Comparison of ENCODE assay signal across 8 cellular contexts in the genomic region with DNA sequence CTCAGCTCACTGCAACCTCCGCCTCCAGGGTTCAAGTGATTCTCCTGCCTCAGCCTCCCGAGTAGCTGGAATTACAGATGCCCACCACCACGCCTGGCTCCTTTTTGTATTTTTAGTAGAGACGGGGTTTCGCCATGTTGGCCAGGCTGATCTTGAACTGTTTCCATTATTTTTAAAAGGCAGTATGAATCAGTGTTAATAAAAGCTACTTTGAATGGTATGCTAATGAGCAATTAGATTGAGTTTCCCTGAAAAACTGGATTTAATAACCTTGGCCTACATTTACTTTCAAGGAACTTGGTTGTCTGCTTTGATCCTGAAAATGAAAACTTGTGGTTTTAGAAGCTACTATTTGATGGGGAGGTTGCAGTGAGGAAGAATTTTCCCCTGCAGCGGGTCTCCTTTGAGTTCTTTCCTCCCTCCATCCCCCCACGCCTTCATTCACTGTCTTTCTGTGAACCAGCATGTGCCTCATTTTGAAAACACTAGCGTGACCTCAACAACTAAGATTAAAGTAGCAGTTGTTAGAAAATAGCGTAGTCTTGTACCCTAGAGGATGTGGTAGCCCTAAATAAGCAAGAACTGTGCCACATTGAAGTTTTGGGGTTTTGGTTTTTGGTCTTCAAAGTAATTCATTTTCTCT.
DNase-seq lines count a peak whose midpoint lies in the region; ATAC-seq lines count a peak whose summit lies in the region.

No MANE protein-coding gene starts in this region.

- ATAC-seq in GM18868 (IDR thresholded peaks at IDR 0.05; ENCODE audit: unreplicated experiment) (peak; percentile 87), HG02981 (IDR thresholded peaks at IDR 0.05; ENCODE audit: unreplicated experiment) (peak; percentile 69)

- intact Hi-C loops in head of caudate nucleus (cut with DNase I) = no loop called here

- peak; percentile 24 for DNase-seq in activated T-cell treated with anti-CD3 and anti-CD28 coated beads for 4 hours
- DNase-seq in stimulated activated CD4-positive, alpha-beta T cell treated with anti-CD3 and anti-CD28 coated beads, Interleukin-2, amount 100 ng/mL, for 24 hours = peak; percentile 59 to 63
- DNase-seq in head of caudate nucleus = no peak
- DNase-seq in GM19238 (ENCODE audit: insufficient read length, low spot score) = no peak
- DNase-seq in COLO668 (lab: John Stamatoyannopoulos, UW; ENCODE audit: unreplicated experiment) = no peak
- DNase-seq in NCI-H82 (lab: John Stamatoyannopoulos, UW) = no peak

Comparison
In these comparisons a context has a peak if more than half of its experiments do, and no peak if none do; other contexts are left out.
1. DNase-seq: peak in activated T-cell treated with anti-CD3 and anti-CD28 coated beads for 4 hours (single experiment) and stimulated activated CD4-positive, alpha-beta T cell treated with anti-CD3 and anti-CD28 coated beads, Interleukin-2, amount 100 ng/mL, for 24 hours (2 of 2); none in head of caudate nucleus (0 of 42), GM19238 (single experiment), COLO668 (single experiment) and NCI-H82 (single experiment).